In genomic region chr15:41934843-41935242, GRCh38 we compare ENCODE assay signal across 9 cellular contexts. TPM values are rescaled to one million over a fixed set of nuclear protein-coding genes. Genes with fewer than 3 reads are reported as not detected.
DNase-seq lines count a peak whose midpoint lies in the region; ATAC-seq lines count a peak whose summit lies in the region.
"Had no signal": no experiment of that assay in that cellular context is flagged by ENCODE, and none has a peak within 500 bp of the region (broad histone marks: within the 10 kb centered on the region; RNA-seq: fewer than 3 reads in every experiment).

No MANE protein-coding gene starts in this region.

- H3K27ac ChIP-seq in BLaER1 treated with 17β-estradiol and CSF1 and Interleukin-3, amounts not matched to agents 10 nM and 100 nM: peak overlapping the region in 10 of 11 experiments; percentile 9 to 70 (median 57); a peak in 18 of 22 replicates
- H3K27ac ChIP-seq: cardiac muscle cell had no signal

- peaks cover 0 to 30% (median 4%) of the 10 kb centered on the region in 11 experiments; a peak in 13 of 22 replicates for H3K36me3 ChIP-seq in BLaER1 treated with 17β-estradiol and CSF1 and Interleukin-3, amounts not matched to agents 10 nM and 100 nM
- H3K36me3 ChIP-seq: cardiac muscle cell had no signal

- H3K4me1 ChIP-seq in BLaER1 treated with 17β-estradiol and CSF1 and Interleukin-3, amounts not matched to agents 10 nM and 100 nM: peaks cover 79 to 89% (median 83%) of the 10 kb centered on the region in 10 experiments

- no peaks in the 10 kb centered on the region for H3K27me3 ChIP-seq in BLaER1 treated with 17β-estradiol and CSF1 and Interleukin-3, amounts not matched to agents 10 nM and 100 nM
- H3K27me3 ChIP-seq: cardiac muscle cell had no signal

- peak overlapping the region; percentile 6 to 66 (median 50); a peak in 17 of 22 replicates for H3K9ac ChIP-seq in BLaER1 treated with 17β-estradiol and CSF1 and Interleukin-3, amounts not matched to agents 10 nM and 100 nM

- no peaks in the 10 kb centered on the region for H3K27me3 Mint-ChIP-seq in activated T-cell treated with anti-CD3 and anti-CD28 coated beads, Interleukin-2, amount 50 U/mL, for 72 hours (ENCODE audit: low read depth)
- H3K27me3 Mint-ChIP-seq in immature natural killer cell (ENCODE audit: low read depth in 3 of 3): peaks cover 3 to 22% (median 5%) of the 10 kb centered on the region in 3 donors

- H3K9me3 Mint-ChIP-seq in activated T-cell treated with anti-CD3 and anti-CD28 coated beads, Interleukin-2, amount 50 U/mL, for 72 hours: no peaks in the 10 kb centered on the region
- H3K9me3 Mint-ChIP-seq in immature natural killer cell: no peaks in the 10 kb centered on the region

- no peaks in the 10 kb centered on the region for H3K9me3 ChIP-seq in BLaER1 treated with 17β-estradiol and CSF1 and Interleukin-3, amounts not matched to agents 10 nM and 100 nM (replicated peaks in 1 of 11)

- peaks cover 0 to 53% (median 4%) of the 10 kb centered on the region in 11 experiments; a peak in 6 of 22 replicates for H4K20me1 ChIP-seq in BLaER1 treated with 17β-estradiol and CSF1 and Interleukin-3, amounts not matched to agents 10 nM and 100 nM

- peaks cover 1 to 2% of the 10 kb centered on the region in 2 donors for H3K36me3 Mint-ChIP-seq in activated T-cell treated with anti-CD3 and anti-CD28 coated beads, Interleukin-2, amount 50 U/mL, for 72 hours (ENCODE audit: insufficient read depth in 2 of 2)
- no peaks in the 10 kb centered on the region for H3K36me3 Mint-ChIP-seq in immature natural killer cell

- H3K4me3 Mint-ChIP-seq in activated T-cell treated with anti-CD3 and anti-CD28 coated beads, Interleukin-2, amount 50 U/mL, for 72 hours: peak overlapping the region; percentile 76
- peak overlapping the region; percentile 57 to 97 (median 76) for H3K4me3 Mint-ChIP-seq in immature natural killer cell

- H3K4me2 ChIP-seq in BLaER1 treated with 17β-estradiol and CSF1 and Interleukin-3, amounts not matched to agents 10 nM and 100 nM: peak overlapping the region; percentile 68 to 91 (median 82)

- peaks cover 80% of the 10 kb centered on the region for H3K4me1 Mint-ChIP-seq in activated T-cell treated with anti-CD3 and anti-CD28 coated beads, Interleukin-2, amount 50 U/mL, for 72 hours (ENCODE audit: low read depth)
- H3K4me1 Mint-ChIP-seq in immature natural killer cell: peaks cover 52 to 54% of the 10 kb centered on the region in 2 donors

- peak overlapping the region; percentile 95 for H3K27ac Mint-ChIP-seq in activated T-cell treated with anti-CD3 and anti-CD28 coated beads, Interleukin-2, amount 50 U/mL, for 72 hours
- H3K27ac Mint-ChIP-seq in immature natural killer cell: peak overlapping the region; percentile 98 to 100 (median 100)

- ATAC-seq in activated T-cell treated with anti-CD3 and anti-CD28 coated beads, Interleukin-2, amount 50 U/mL, for 72 hours (replicated peaks in 1 of 2): peak; percentile 37 to 61
- no peak for ATAC-seq in GM21526 (IDR thresholded peaks at IDR 0.05; ENCODE audit: low FRiP score, unreplicated experiment)

- DNase-seq in NCI-H69 (lab: John Stamatoyannopoulos, UW) (peak; percentile 5), immature natural killer cell (peak; percentile 63 to 68 (median 64)), NCI-H2196 treated with DMSO at 0.1 percent for 48 hours (lab: John Stamatoyannopoulos, UW; ENCODE audit: unreplicated experiment) (no peak), hippocampal formation (lab: John Stamatoyannopoulos, UW) (no peak)
- DNase-seq in activated T-cell treated with anti-CD3 and anti-CD28 coated beads, Interleukin-2, amount 50 U/mL, for 72 hours: peak; percentile 73 to 75
- peak; percentile 44 to 56 for DNase-seq in stimulated activated CD8-positive, alpha-beta memory T cell treated with anti-CD3 and anti-CD28 coated beads, Interleukin-2, amount 100 ng/mL, for 1 hour (ENCODE audit: low read depth in 2 of 2)

- H3K4me3 ChIP-seq in BLaER1 treated with 17β-estradiol and CSF1 and Interleukin-3, amounts not matched to agents 10 nM and 100 nM: no peak overlapping the region
- H3K4me3 ChIP-seq: cardiac muscle cell had no signal

RNA-seq across cellular contexts. Expression of gene EHD4, which starts 37.5 kb away (rescaled TPM):
- 10 to 100 TPM; 22.6 to 32.7 TPM for total RNA-seq in activated T-cell treated with anti-CD3 and anti-CD28 coated beads, Interleukin-2, amount 50 U/mL, for 72 hours
- 1 to 10 TPM; 5.3 to 7.3 (median 7.0) TPM for polyA plus RNA-seq in immature natural killer cell

RNA-seq across cellular contexts. Expression of gene SPTBN5, which starts 41.0 kb away (rescaled TPM):
- total RNA-seq in activated T-cell treated with anti-CD3 and anti-CD28 coated beads, Interleukin-2, amount 50 U/mL, for 72 hours: 1 to 10 TPM in 1 of 2 donors, under 1 TPM in 1; 0.41 to 1.7 TPM
- polyA plus RNA-seq in immature natural killer cell: under 1 TPM in 1 of 3 donors, not detected in 2; 0.06 TPM

Comparison
In these comparisons a context has a peak if more than half of its experiments do, and no peak if none do; other contexts are left out.
1. DNase-seq: peak in NCI-H69 (single experiment), activated T-cell treated with anti-CD3 and anti-CD28 coated beads, Interleukin-2, amount 50 U/mL, for 72 hours (2 of 2), immature natural killer cell (3 of 3) and stimulated activated CD8-positive, alpha-beta memory T cell treated with anti-CD3 and anti-CD28 coated beads, Interleukin-2, amount 100 ng/mL, for 1 hour (2 of 2); none in NCI-H2196 treated with DMSO at 0.1 percent for 48 hours (single experiment) and hippocampal formation (0 of 2).